ENCODE assay signal across 1 cellular context in genomic region chr11:65355013-65355775, GRCh38.
A peak's percentile ranks its signal among the peaks of the same experiment; 100 is the strongest.
TF ChIP-seq lines count a peak whose summit lies in the region.

No MANE protein-coding gene starts in this region.

TF ChIP-seq in HepG2, 621 proteins besides CTCF, POLR2A, EP300 and RAD21 (continued from another document and continues in another):
- TF ChIP-seq ZBTB39 (CRISPR knock-in tag; IDR thresholded peaks at IDR 0.05): no peak
- TF ChIP-seq ZNF713 (CRISPR knock-in tag; IDR thresholded peaks at IDR 0.05): no peak
- no peak for TF ChIP-seq KLF11 (CRISPR knock-in tag; IDR thresholded peaks at IDR 0.05)
- peak; percentile 52; the same call in 1 of the 2 replicates for TF ChIP-seq PATZ1 (CRISPR knock-in tag; IDR thresholded peaks at IDR 0.05)
- no peak for TF ChIP-seq FOXK1 (CRISPR knock-in tag; IDR thresholded peaks at IDR 0.05; ENCODE audit: borderline replicate concordance, low read depth)
- TF ChIP-seq CEBPZ (IDR thresholded peaks at IDR 0.05; ENCODE audit: low read length): no peak
- no peak for TF ChIP-seq IKZF4 (CRISPR knock-in tag; IDR thresholded peaks at IDR 0.05; ENCODE audit: borderline replicate concordance, low read depth, not compliant biosample characterization)
- TF ChIP-seq ZNF33B (CRISPR knock-in tag; IDR thresholded peaks at IDR 0.05): no peak
- no peak for TF ChIP-seq ZNF749 (CRISPR knock-in tag; IDR thresholded peaks at IDR 0.05; ENCODE audit: borderline replicate concordance)
- no peak for TF ChIP-seq ZNF362 (CRISPR knock-in tag; IDR thresholded peaks at IDR 0.05; ENCODE audit: borderline replicate concordance)
- TF ChIP-seq ZNF143 (CRISPR knock-in tag; IDR thresholded peaks at IDR 0.05): no peak
- no peak for TF ChIP-seq ZHX2 (IDR thresholded peaks at IDR 0.05; ENCODE audit: low read depth)
- no peak for TF ChIP-seq ZHX2 (CRISPR knock-in tag; IDR thresholded peaks at IDR 0.05; ENCODE audit: borderline replicate concordance)
- TF ChIP-seq KIAA2018 (CRISPR knock-in tag; IDR thresholded peaks at IDR 0.05; ENCODE audit: borderline replicate concordance): no peak
- no peak for TF ChIP-seq KDM1A (CRISPR knock-in tag; IDR thresholded peaks at IDR 0.05)
- no peak for TF ChIP-seq ZNF768 (CRISPR knock-in tag; IDR thresholded peaks at IDR 0.05)
- TF ChIP-seq ZNF550 (CRISPR knock-in tag; IDR thresholded peaks at IDR 0.05; ENCODE audit: borderline replicate concordance): no peak
- TF ChIP-seq NFE2L1 (CRISPR knock-in tag; IDR thresholded peaks at IDR 0.05; ENCODE audit: borderline replicate concordance): no peak
- no peak for TF ChIP-seq GATAD2A (CRISPR knock-in tag; IDR thresholded peaks at IDR 0.05)
- no peak for TF ChIP-seq RFX3 (CRISPR knock-in tag; IDR thresholded peaks at IDR 0.05)
- TF ChIP-seq HMGXB3 (CRISPR knock-in tag; IDR thresholded peaks at IDR 0.05; ENCODE audit: borderline replicate concordance): no peak
- no peak for TF ChIP-seq ATAD3A (CRISPR knock-in tag; IDR thresholded peaks at IDR 0.05)
- peak; percentile 14; the same call in 1 of the 2 replicates for TF ChIP-seq RXRA (CRISPR knock-in tag; IDR thresholded peaks at IDR 0.05)
- TF ChIP-seq PAX8 (CRISPR knock-in tag; IDR thresholded peaks at IDR 0.05; ENCODE audit: borderline replicate concordance): 0 out of 2 replicates have a peak, but pooled peaks have one; percentile 41
